In the genomic region with DNA sequence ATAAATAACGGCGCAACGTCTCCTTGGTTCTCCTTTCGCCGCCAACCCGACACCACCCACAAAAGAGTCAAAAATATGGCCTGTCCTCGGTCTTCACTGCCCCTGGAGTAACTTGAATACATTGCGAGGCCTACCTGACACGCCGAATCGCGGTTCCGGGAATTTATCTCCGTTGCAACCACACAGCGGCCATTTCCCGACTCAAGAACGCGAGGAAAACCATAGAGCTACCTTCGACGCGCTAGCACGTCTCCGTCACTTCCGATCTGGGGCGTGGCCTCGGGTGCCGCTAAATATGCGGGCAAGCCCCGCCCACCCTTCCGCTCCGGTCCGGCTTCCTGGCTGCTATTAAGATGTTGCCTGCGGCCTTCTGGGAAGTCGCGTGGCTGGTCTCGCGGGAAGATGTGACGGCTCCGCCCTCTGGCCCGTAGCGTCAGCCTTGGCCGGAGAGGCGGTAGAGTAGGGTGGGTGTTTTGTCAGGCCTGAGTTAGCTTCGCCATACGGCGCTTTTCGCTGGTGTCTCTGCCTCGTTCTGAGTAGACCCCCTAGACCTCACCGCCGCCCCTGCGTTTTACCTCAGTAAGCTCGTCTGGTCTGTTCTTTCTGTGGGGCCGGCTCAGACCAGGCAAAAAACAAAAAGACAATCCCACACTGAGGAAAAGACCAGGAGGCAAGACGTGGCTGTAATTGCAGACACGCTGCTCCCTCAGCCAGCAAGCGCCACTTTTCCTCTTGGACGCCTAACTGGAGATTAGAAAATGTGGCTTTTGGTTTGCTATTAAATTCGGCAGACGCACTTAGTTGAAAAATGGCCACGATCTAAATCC, we compare ENCODE assay signal across 8 cellular contexts. TPM values are rescaled to one million over a fixed set of nuclear protein-coding genes. Genes with fewer than 3 reads are reported as not detected.
DNase-seq lines count a peak whose midpoint lies in the region; ATAC-seq and TF ChIP-seq lines count a peak whose summit lies in the region.

Gene BCLAF1, minus strand, starts transcription at position 268 of the 827 bp plus-strand sequence. CDS start 9,980 bp downstream, outside the sequence.

- peaks cover 5% of the 10 kb centered on the region for H3K4me1 ChIP-seq in colonic mucosa

- no peaks in the 10 kb centered on the region for H3K9me3 ChIP-seq in colonic mucosa

- CTCF ChIA-PET in BJ (lab: Yijun Ruan, JAX) = interaction anchor here (0.5 to 1.7 kb wide), 10 partner anchors 11 to 784 kb away, joined by 3 to 5 read pairs (median 3); partner anchors contain the start of gene MAP3K5

- peak within 1 kb of the TSS; percentile 92 for H3K4me3 Mint-ChIP-seq in activated CD4-positive, alpha-beta T cell treated with anti-CD3 and anti-CD28 coated beads, Interleukin-2, amount 10 ng/mL, durations not matched to agents 24 days and 14 days

- H3K27ac ChIP-seq in colonic mucosa = peak within 1 kb of the TSS; percentile 99

- peaks cover 36% of the 10 kb centered on the region for H3K36me3 Mint-ChIP-seq in activated CD4-positive, alpha-beta T cell treated with anti-CD3 and anti-CD28 coated beads, Interleukin-2, amount 10 ng/mL, durations not matched to agents 24 days and 14 days (ENCODE audit: low read depth)

- H3K4me3 ChIP-seq in BJ (ENCODE audit: low read depth, low read length) = peak within 1 kb of the TSS; percentile 78
- peak within 1 kb of the TSS; percentile 75 for H3K4me3 ChIP-seq in colonic mucosa

- ATAC-seq in GM19324 (IDR thresholded peaks at IDR 0.05; ENCODE audit: low FRiP score, unreplicated experiment) = peak; percentile 96
- ATAC-seq in HG03469 (IDR thresholded peaks at IDR 0.05; ENCODE audit: unreplicated experiment) = peak; percentile 87

- no peak for TF ChIP-seq CTCF in BJ (IDR thresholded peaks at IDR 0.05; ENCODE audit: insufficient read depth, low read depth, low read length)
- no peak for TF ChIP-seq CTCF in colonic mucosa (IDR thresholded peaks at IDR 0.05)

- intact Hi-C loops in activated CD4-positive, alpha-beta T cell treated with anti-CD3 and anti-CD28 coated beads, Interleukin-2, amount 10 ng/mL, durations not matched to agents 24 days and 14 days (cut with micrococcal nuclease) = loop anchor here (1.0 to 5.0 kb wide), 5 partner anchors 27 to 1107 kb away; partner anchors contain the start of genes MAP3K5 and MYB
- intact Hi-C loops in colonic mucosa (cut with DNase I) = no loop called here

- no peaks in the 10 kb centered on the region for H3K9me3 Mint-ChIP-seq in activated CD4-positive, alpha-beta T cell treated with anti-CD3 and anti-CD28 coated beads, Interleukin-2, amount 10 ng/mL, durations not matched to agents 24 days and 14 days

- H3K9ac ChIP-seq in colonic mucosa (ENCODE audit: low read depth in 2 of 2, low read length in 2 of 2) = peak within 1 kb of the TSS; percentile 96 to 100

- peaks cover 41% of the 10 kb centered on the region for H3K4me1 Mint-ChIP-seq in activated CD4-positive, alpha-beta T cell treated with anti-CD3 and anti-CD28 coated beads, Interleukin-2, amount 10 ng/mL, durations not matched to agents 24 days and 14 days

- DNase-seq in BJ (ENCODE audit: low read depth) (peak; percentile 97), NCI-H526 treated with DMSO at 0.1 percent for 48 hours (lab: John Stamatoyannopoulos, UW) (peak; percentile 98), colonic mucosa (peak; percentile 100), kidney tubule cell (ENCODE audit: low spot score) (peak; percentile 100)
- DNase-seq in activated CD4-positive, alpha-beta T cell treated with anti-CD3 and anti-CD28 coated beads, Interleukin-2, amount 10 ng/mL, durations not matched to agents 24 days and 14 days = peak; percentile 100
- DNase-seq in stimulated activated CD4-positive, alpha-beta T cell treated with anti-CD3 and anti-CD28 coated beads, Interleukin-1b, Interleukin-23, amount 100 ng/mL, for 24 hours (ENCODE audit: low read depth in 4 of 4, low spot score in 1 of 4) = peak; percentile 98

- POLR2A ChIA-PET in BJ (lab: Charles Lee) = interaction anchor here (0.6 to 1.2 kb wide), 6 partner anchors 9 to 791 kb away, joined by 3 to 5 read pairs (median 3); no protein-coding TSS in a partner anchor

- H3K27me3 Mint-ChIP-seq in activated CD4-positive, alpha-beta T cell treated with anti-CD3 and anti-CD28 coated beads, Interleukin-2, amount 10 ng/mL, durations not matched to agents 24 days and 14 days = peaks cover 2% of the 10 kb centered on the region

- H3K27me3 ChIP-seq in BJ (ENCODE audit: control insufficient read depth, insufficient read depth, low read length) = no peaks in the 10 kb centered on the region
- no peaks in the 10 kb centered on the region for H3K27me3 ChIP-seq in colonic mucosa

- peak within 1 kb of the TSS; percentile 100 for H3K27ac Mint-ChIP-seq in activated CD4-positive, alpha-beta T cell treated with anti-CD3 and anti-CD28 coated beads, Interleukin-2, amount 10 ng/mL, durations not matched to agents 24 days and 14 days

- no peaks in the 10 kb centered on the region for H3K36me3 ChIP-seq in BJ (ENCODE audit: control insufficient read depth, insufficient read depth, low read length)
- H3K36me3 ChIP-seq in colonic mucosa = no peaks in the 10 kb centered on the region

RNA-seq across cellular contexts. Expression of gene BCLAF1, which starts in this region (rescaled TPM):
- polyA plus RNA-seq in BJ (2011; rRNA removed) = 39.1 and 79.2 TPM in 2 replicates
- 52.9 and 56.3 TPM in 2 replicates for polyA minus RNA-seq in BJ (2011; rRNA and poly(A)+ RNA removed)
- total RNA-seq in activated CD4-positive, alpha-beta T cell treated with anti-CD3 and anti-CD28 coated beads, Interleukin-2, amount 10 ng/mL, durations not matched to agents 24 days and 14 days = 267 TPM in 2 replicates
- total RNA-seq in colonic mucosa = 100 to 1,000 TPM; 127 to 143 TPM

Comparison
In these comparisons a context has a peak if more than half of its experiments do, and no peak if none do; other contexts are left out.
1. Peak in every context shown above with its lines: DNase-seq, ATAC-seq, H3K4me3 ChIP-seq and H3K27ac ChIP-seq.